ENCODE assay signal across 4 cellular contexts in the genomic region with DNA sequence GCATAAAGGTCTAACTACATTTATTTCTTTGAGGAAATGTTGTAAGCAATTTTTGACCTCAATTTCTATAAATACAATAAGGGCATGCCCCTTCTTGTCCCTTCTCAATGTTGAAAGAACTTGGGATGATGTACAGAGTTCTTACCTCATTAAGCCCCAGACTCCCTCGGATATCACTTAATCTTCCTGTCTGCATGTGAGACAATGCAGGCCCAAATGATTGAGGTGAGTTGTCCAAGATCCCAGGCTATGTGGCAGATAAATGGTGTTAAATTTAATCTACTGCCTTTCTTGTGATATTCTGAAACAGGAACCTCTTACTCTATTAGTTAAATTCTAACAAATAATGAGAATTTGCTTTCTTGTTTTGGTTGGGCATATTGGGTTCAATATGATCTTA.
"Had no signal": no experiment of that assay in that cellular context is flagged by ENCODE, and none has a peak within 500 bp of the region (broad histone marks: within the 10 kb centered on the region; RNA-seq: fewer than 3 reads in every experiment).

No MANE protein-coding gene starts in this region.

- H3K4me1 Mint-ChIP-seq: GM23338, H9 had no signal

- ATAC-seq: GM23338 had no signal

- H3K4me2 ChIP-seq: GM23338 had no signal

- H3K27ac Mint-ChIP-seq: GM23338, H9 had no signal

- H3K4me3 ChIP-seq: GM23338 had no signal

- H3K4me3 Mint-ChIP-seq: GM23338, H9 had no signal

- H3K9me3 Mint-ChIP-seq: GM23338, H9 had no signal

- DNase-seq: H9, HCEC 1CT, IMR-90 had no signal

- H2AFZ ChIP-seq: GM23338 had no signal
